8 cellular contexts compared by ENCODE assay signal in genomic region chr18:13612111-13612997, GRCh38.
A peak's percentile ranks its signal among the peaks of the same experiment; 100 is the strongest.
DNase-seq lines count a peak whose midpoint lies in the region; ATAC-seq and TF ChIP-seq lines count a peak whose summit lies in the region.

No MANE protein-coding gene starts in this region.

- intact Hi-C loops in activated T-helper 2 cell treated with anti-CD3 and anti-CD28 coated beads, Interferon-gamma antibody, Interleukin-2, Interleukin-4, amounts not matched to agents 10 μg/mL and 5 μg/mL and 100 μg/mL, durations not matched to agents 14 hours and 24 hours and 36 hours (cut with micrococcal nuclease), result loop anchor here (1.0 to 5.0 kb wide), 7 partner anchors 26 to 396 kb away; no protein-coding TSS in a partner anchor

- peak overlapping the region; percentile 90 for H3K27ac Mint-ChIP-seq in activated T-helper 2 cell treated with anti-CD3 and anti-CD28 coated beads, Interferon-gamma antibody, Interleukin-2, Interleukin-4, amounts not matched to agents 10 μg/mL and 5 μg/mL and 100 μg/mL, durations not matched to agents 14 hours and 24 hours and 36 hours

- WGBS in hepatocyte (ENCODE audit: low lambda C conversion rate, missing lambda C conversion rate), result 63% methylated on average over 20 of the region's 20 CpGs

- no peak overlapping the region for H2AFZ ChIP-seq in hepatocyte

- TF ChIP-seq POLR2A in GM15510 (IDR thresholded peaks at IDR 0.05; ENCODE audit: borderline replicate concordance, extremely low read depth, insufficient read length), result peak; percentile 47

- H3K27ac ChIP-seq in hepatocyte, result peak overlapping the region; percentile 53

- H3K36me3 Mint-ChIP-seq in activated T-helper 2 cell treated with anti-CD3 and anti-CD28 coated beads, Interferon-gamma antibody, Interleukin-2, Interleukin-4, amounts not matched to agents 10 μg/mL and 5 μg/mL and 100 μg/mL, durations not matched to agents 14 hours and 24 hours and 36 hours (ENCODE audit: low read depth), result peaks cover 9% of the 10 kb centered on the region

- peaks cover 86% of the 10 kb centered on the region for H3K4me1 Mint-ChIP-seq in activated T-helper 2 cell treated with anti-CD3 and anti-CD28 coated beads, Interferon-gamma antibody, Interleukin-2, Interleukin-4, amounts not matched to agents 10 μg/mL and 5 μg/mL and 100 μg/mL, durations not matched to agents 14 hours and 24 hours and 36 hours (ENCODE audit: low read depth)

- ATAC-seq in HG02623 (IDR thresholded peaks at IDR 0.05; ENCODE audit: unreplicated experiment), result peak; percentile 61

- no peaks in the 10 kb centered on the region for H3K36me3 ChIP-seq in hepatocyte (replicated peaks; ENCODE audit: insufficient read depth, low read depth)

- TF ChIP-seq CTCF in hepatocyte (IDR thresholded peaks at IDR 0.05; ENCODE audit: poor library complexity), result no peak

- no peaks in the 10 kb centered on the region for H4K20me1 ChIP-seq in hepatocyte (ENCODE audit: insufficient read depth, poor library complexity, severe bottlenecking)

- peak overlapping the region; percentile 78 for H3K4me3 Mint-ChIP-seq in activated T-helper 2 cell treated with anti-CD3 and anti-CD28 coated beads, Interferon-gamma antibody, Interleukin-2, Interleukin-4, amounts not matched to agents 10 μg/mL and 5 μg/mL and 100 μg/mL, durations not matched to agents 14 hours and 24 hours and 36 hours (ENCODE audit: low read depth)

- no peaks in the 10 kb centered on the region for H3K79me2 ChIP-seq in hepatocyte

- peaks cover 18% of the 10 kb centered on the region for H3K4me1 ChIP-seq in hepatocyte (ENCODE audit: insufficient read depth)

- H3K4me3 ChIP-seq in hepatocyte, result no peak overlapping the region

- H3K9me2 ChIP-seq in hepatocyte (replicated peaks; ENCODE audit: insufficient read depth), result no peaks in the 10 kb centered on the region

- H3K9me3 ChIP-seq in hepatocyte (ENCODE audit: low read depth), result no peaks in the 10 kb centered on the region

- DNase-seq in NOMO-1 (lab: John Stamatoyannopoulos, UW; ENCODE audit: unreplicated experiment in 2 of 2), result peak; percentile 23
- peak; percentile 73 for DNase-seq in activated T-helper 2 cell treated with anti-CD3 and anti-CD28 coated beads, Interferon-gamma antibody, Interleukin-2, Interleukin-4, amounts not matched to agents 10 μg/mL and 5 μg/mL and 100 μg/mL, durations not matched to agents 14 hours and 24 hours and 36 hours (ENCODE audit: low spot score)
- no peak for DNase-seq in hepatocyte (ENCODE audit: low spot score)
- DNase-seq in stimulated activated CD4-positive, alpha-beta T cell treated with anti-CD3 and anti-CD28 coated beads, Interleukin-1b, Interleukin-23, amount 100 ng/mL, for 48 hours, result peak; percentile 72
- DNase-seq in GOT3 (lab: John Stamatoyannopoulos, UW), result no peak
- DNase-seq in NCI-H1092 treated with DMSO at 0.1 percent for 48 hours (lab: John Stamatoyannopoulos, UW), result no peak

- peaks cover 6% of the 10 kb centered on the region for H3K9me3 Mint-ChIP-seq in activated T-helper 2 cell treated with anti-CD3 and anti-CD28 coated beads, Interferon-gamma antibody, Interleukin-2, Interleukin-4, amounts not matched to agents 10 μg/mL and 5 μg/mL and 100 μg/mL, durations not matched to agents 14 hours and 24 hours and 36 hours

- H3K4me2 ChIP-seq in hepatocyte, result peak overlapping the region; percentile 75

- no peaks in the 10 kb centered on the region for H3K27me3 Mint-ChIP-seq in activated T-helper 2 cell treated with anti-CD3 and anti-CD28 coated beads, Interferon-gamma antibody, Interleukin-2, Interleukin-4, amounts not matched to agents 10 μg/mL and 5 μg/mL and 100 μg/mL, durations not matched to agents 14 hours and 24 hours and 36 hours (ENCODE audit: low read depth)

- peaks cover 25% of the 10 kb centered on the region for H3K27me3 ChIP-seq in hepatocyte

Comparison
In these comparisons a context has a peak if more than half of its experiments do, and no peak if none do; other contexts are left out.
1. DNase-seq: peak in NOMO-1 (2 of 2), activated T-helper 2 cell treated with anti-CD3 and anti-CD28 coated beads, Interferon-gamma antibody, Interleukin-2, Interleukin-4, amounts not matched to agents 10 μg/mL and 5 μg/mL and 100 μg/mL, durations not matched to agents 14 hours and 24 hours and 36 hours (single experiment) and stimulated activated CD4-positive, alpha-beta T cell treated with anti-CD3 and anti-CD28 coated beads, Interleukin-1b, Interleukin-23, amount 100 ng/mL, for 48 hours (single experiment); none in hepatocyte (single experiment), GOT3 (single experiment) and NCI-H1092 treated with DMSO at 0.1 percent for 48 hours (single experiment).